ENCODE assay signal across 31 cellular contexts in the genomic region with DNA sequence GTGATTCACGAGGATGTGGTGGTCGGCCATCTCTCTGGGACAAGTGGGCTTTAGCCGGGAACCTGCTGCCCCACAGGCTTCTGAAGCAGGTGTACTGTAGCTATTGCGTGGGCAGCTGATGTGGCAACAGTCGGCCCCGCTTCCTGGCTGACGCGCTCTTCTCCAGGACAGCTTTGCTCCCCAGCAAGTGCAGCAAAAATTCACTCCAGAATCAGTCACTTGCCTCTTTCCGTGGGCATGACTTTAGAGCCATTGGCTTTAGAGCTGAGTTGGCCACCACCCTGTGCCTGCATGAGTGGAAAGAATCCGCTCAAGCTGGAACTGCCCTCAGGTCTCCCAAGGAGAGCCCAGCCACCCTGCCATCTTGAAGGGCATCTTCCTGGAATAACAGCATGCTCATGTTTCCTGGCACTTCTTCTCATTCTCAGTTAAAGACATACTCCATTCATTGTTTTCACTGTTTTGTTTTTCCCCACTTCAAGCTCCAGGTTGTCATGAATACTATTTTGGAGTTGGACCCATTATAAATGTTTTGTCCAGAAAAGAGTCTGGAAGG.
DNase-seq lines count a peak whose midpoint lies in the region; ATAC-seq and TF ChIP-seq lines count a peak whose summit lies in the region.
"Had no signal": no experiment of that assay in that cellular context is flagged by ENCODE, and none has a peak within 500 bp of the region (broad histone marks: within the 10 kb centered on the region; RNA-seq: fewer than 3 reads in every experiment).

No MANE protein-coding gene starts in this region.

- H3K36me3 ChIP-seq in vagina, result no peaks in the 10 kb centered on the region
- H3K36me3 ChIP-seq: colonic mucosa, left lung, right atrium auricular region, SJCRH30, spleen, uterus had no signal

- peaks cover 18% of the 10 kb centered on the region for H3K36me3 Mint-ChIP-seq in activated CD4-positive, alpha-beta T cell treated with anti-CD3 and anti-CD28 coated beads, Interleukin-2, amount 10 ng/mL, durations not matched to agents 24 days and 14 days (ENCODE audit: low read depth)
- H3K36me3 Mint-ChIP-seq in activated naive CD4-positive, alpha-beta T cell treated with anti-CD3 and anti-CD28 coated beads, Interleukin-2, amount 50 U/mL, for 72 hours, result no peaks in the 10 kb centered on the region
- H3K36me3 Mint-ChIP-seq: activated naive CD8-positive, alpha-beta T cell treated with anti-CD3 and anti-CD28 coated beads for 36 hours had no signal

- H3K9me3 ChIP-seq in vagina, result no peaks in the 10 kb centered on the region
- H3K9me3 ChIP-seq: A549, colonic mucosa, left lung, right atrium auricular region, SJCRH30, spleen, uterus had no signal

- TF ChIP-seq CTCF in vagina (IDR thresholded peaks at IDR 0.05) (no peak), GM10266 (IDR thresholded peaks at IDR 0.05; ENCODE audit: control insufficient read depth, insufficient read depth, low read depth, missing control alignments) (no peak)

- H3K4me1 ChIP-seq in vagina, result peaks cover 4% of the 10 kb centered on the region
- H3K4me1 ChIP-seq: A549, colonic mucosa, left lung, right atrium auricular region, SJCRH30, uterus had no signal

- H3K9me3 Mint-ChIP-seq in activated CD4-positive, alpha-beta T cell treated with anti-CD3 and anti-CD28 coated beads, Interleukin-2, amount 10 ng/mL, durations not matched to agents 24 days and 14 days, result no peaks in the 10 kb centered on the region
- H3K9me3 Mint-ChIP-seq in activated naive CD4-positive, alpha-beta T cell treated with anti-CD3 and anti-CD28 coated beads, Interleukin-2, amount 50 U/mL, for 72 hours, result no peaks in the 10 kb centered on the region
- H3K9me3 Mint-ChIP-seq: activated naive CD8-positive, alpha-beta T cell treated with anti-CD3 and anti-CD28 coated beads for 36 hours; activated T-cell treated with anti-CD3 and anti-CD28 coated beads, Interleukin-2, amount 50 U/mL, for 24 hours; CD4-positive, alpha-beta T cell; stimulated activated naive CD8-positive, alpha-beta T cell treated with anti-CD3 and anti-CD28 coated beads, Interleukin-15, amount 100 ng/mL, for 72 hours had no signal

- H3K4me1 Mint-ChIP-seq in activated CD4-positive, alpha-beta T cell treated with anti-CD3 and anti-CD28 coated beads, Interleukin-2, amount 10 ng/mL, durations not matched to agents 24 days and 14 days, result peaks cover 54% of the 10 kb centered on the region

- no peak overlapping the region for H3K4me3 Mint-ChIP-seq in activated CD4-positive, alpha-beta T cell treated with anti-CD3 and anti-CD28 coated beads, Interleukin-2, amount 10 ng/mL, durations not matched to agents 24 days and 14 days
- H3K4me3 Mint-ChIP-seq: activated CD4-positive, alpha-beta T cell treated with anti-CD3 and anti-CD28 coated beads for 36 hours; activated naive CD8-positive, alpha-beta T cell treated with anti-CD3 and anti-CD28 coated beads for 36 hours; activated T-cell treated with anti-CD3 and anti-CD28 coated beads, Interleukin-2, amount 50 U/mL, for 24 hours; CD4-positive, alpha-beta T cell; stimulated activated naive CD8-positive, alpha-beta T cell treated with anti-CD3 and anti-CD28 coated beads, Interleukin-15, amount 100 ng/mL, for 72 hours had no signal

- peak overlapping the region; percentile 28 for H3K27ac Mint-ChIP-seq in activated CD4-positive, alpha-beta T cell treated with anti-CD3 and anti-CD28 coated beads, Interleukin-2, amount 10 ng/mL, durations not matched to agents 24 days and 14 days
- no peak overlapping the region for H3K27ac Mint-ChIP-seq in activated naive CD4-positive, alpha-beta T cell treated with anti-CD3 and anti-CD28 coated beads, Interleukin-2, amount 50 U/mL, for 72 hours
- H3K27ac Mint-ChIP-seq: activated CD4-positive, alpha-beta T cell treated with anti-CD3 and anti-CD28 coated beads for 36 hours; activated naive CD8-positive, alpha-beta T cell treated with anti-CD3 and anti-CD28 coated beads for 36 hours; CD4-positive, alpha-beta T cell; stimulated activated naive CD8-positive, alpha-beta T cell treated with anti-CD3 and anti-CD28 coated beads, Interleukin-15, amount 100 ng/mL, for 72 hours had no signal

- intact Hi-C loops in activated CD4-positive, alpha-beta T cell treated with anti-CD3 and anti-CD28 coated beads, Interleukin-2, amount 10 ng/mL, durations not matched to agents 24 days and 14 days (cut with micrococcal nuclease), result no loop called here
- intact Hi-C loops in vagina (cut with DNase I), result loop anchor here (2.0 kb wide), 1 partner anchor 28 kb away; no protein-coding TSS in a partner anchor

- ATAC-seq in left lobe of liver (no peak), HG02642 (IDR thresholded peaks at IDR 0.05; ENCODE audit: poor library complexity, unreplicated experiment) (no peak)
- no peak for ATAC-seq in activated naive CD4-positive, alpha-beta T cell treated with anti-CD3 and anti-CD28 coated beads, Interleukin-2, amount 50 U/mL, for 72 hours
- ATAC-seq: A549; activated CD4-positive, alpha-beta T cell treated with anti-CD3 and anti-CD28 coated beads for 36 hours; HCT116; left lung; stimulated activated naive CD8-positive, alpha-beta T cell treated with anti-CD3 and anti-CD28 coated beads, Interleukin-15, amount 100 ng/mL, for 72 hours had no signal

- H3K27ac ChIP-seq in vagina, result no peak overlapping the region
- H3K27ac ChIP-seq: A549, colonic mucosa, left lung, right atrium auricular region, SJCRH30, uterus had no signal

- no peak for TF ChIP-seq POLR2A in vagina (IDR thresholded peaks at IDR 0.05)

- DNase-seq in activated CD4-positive, alpha-beta T cell treated with anti-CD3 and anti-CD28 coated beads, Interleukin-2, amount 10 ng/mL, durations not matched to agents 24 days and 14 days, result no peak
- no peak for DNase-seq in activated CD4-positive, alpha-beta T cell treated with anti-CD3 and anti-CD28 coated beads, Interleukin-2, amount 50 U/mL, for 1 hour
- DNase-seq in NCI-H774 (lab: John Stamatoyannopoulos, UW), result peak; percentile 26
- peak; percentile 46 for DNase-seq in left lobe of liver (ENCODE audit: low spot score)
- DNase-seq in vagina (ENCODE audit: extremely low spot score in 2 of 2), result peak; percentile 28 to 60
- no peak for DNase-seq in activated naive CD4-positive, alpha-beta T cell treated with anti-CD3 and anti-CD28 coated beads, Interleukin-2, amount 50 U/mL, for 72 hours (ENCODE audit: low spot score in 2 of 2)
- no peak for DNase-seq in GM10266 (ENCODE audit: extremely low spot score)
- DNase-seq: activated CD4-positive, alpha-beta T cell treated with anti-CD3 and anti-CD28 coated beads for 36 hours; activated effector memory CD4-positive, alpha-beta T cell treated with anti-CD3 and anti-CD28 coated beads, Interleukin-2, amount 50 U/mL, for 16 hours; activated naive CD8-positive, alpha-beta T cell treated with anti-CD3 and anti-CD28 coated beads for 36 hours; activated T-cell treated with anti-CD3 and anti-CD28 coated beads, Interleukin-2, amount 50 U/mL, for 24 hours; AML-193; anterior cingulate cortex; CD4-positive, alpha-beta T cell; colonic mucosa; DND-41; effector CD8-positive, alpha-beta T cell; glutamatergic neuron; left lung; mesenchymal stem cell; NCI-H1694; RPMI8226; SJCRH30; spleen; stimulated activated naive CD8-positive, alpha-beta T cell treated with anti-CD3 and anti-CD28 coated beads, Interleukin-15, amount 100 ng/mL, for 72 hours; T-helper 9 cell; uterus had no signal

- H3K4me3 ChIP-seq in vagina, result no peak overlapping the region
- H3K4me3 ChIP-seq: A549, colonic mucosa, left lung, right atrium auricular region, SJCRH30, spleen, uterus had no signal

- H3K27me3 ChIP-seq in vagina, result no peaks in the 10 kb centered on the region
- H3K27me3 ChIP-seq: colonic mucosa, left lung, right atrium auricular region, SJCRH30, spleen, uterus had no signal

- H3K27me3 Mint-ChIP-seq in activated CD4-positive, alpha-beta T cell treated with anti-CD3 and anti-CD28 coated beads, Interleukin-2, amount 10 ng/mL, durations not matched to agents 24 days and 14 days, result peaks cover 8% of the 10 kb centered on the region
- H3K27me3 Mint-ChIP-seq: activated CD4-positive, alpha-beta T cell treated with anti-CD3 and anti-CD28 coated beads for 36 hours; activated naive CD8-positive, alpha-beta T cell treated with anti-CD3 and anti-CD28 coated beads for 36 hours; activated T-cell treated with anti-CD3 and anti-CD28 coated beads, Interleukin-2, amount 50 U/mL, for 24 hours; CD4-positive, alpha-beta T cell had no signal

Comparison
In these comparisons a context has a peak if more than half of its experiments do, and no peak if none do; other contexts are left out.
1. DNase-seq: peak in NCI-H774 (single experiment), left lobe of liver (single experiment) and vagina (2 of 2); none in activated CD4-positive, alpha-beta T cell treated with anti-CD3 and anti-CD28 coated beads, Interleukin-2, amount 10 ng/mL, durations not matched to agents 24 days and 14 days (single experiment), activated CD4-positive, alpha-beta T cell treated with anti-CD3 and anti-CD28 coated beads, Interleukin-2, amount 50 U/mL, for 1 hour (single experiment), activated naive CD4-positive, alpha-beta T cell treated with anti-CD3 and anti-CD28 coated beads, Interleukin-2, amount 50 U/mL, for 72 hours (0 of 2) and GM10266 (single experiment).